In genomic region chr20:13996265-13996664, GRCh38 we compare ENCODE assay signal across 8 cellular contexts. TPM values are rescaled to one million over a fixed set of nuclear protein-coding genes. Genes with fewer than 3 reads are reported as not detected.
DNase-seq lines count a peak whose midpoint lies in the region; ATAC-seq, FAIRE-seq and TF ChIP-seq lines count a peak whose summit lies in the region.

No MANE protein-coding gene starts in this region.

- no peaks in the 10 kb centered on the region for H3K27me3 ChIP-seq in RWPE2 (ENCODE audit: insufficient read depth, poor library complexity, severe bottlenecking)
- no peaks in the 10 kb centered on the region for H3K27me3 ChIP-seq in Karpas-422 (ENCODE audit: low read length)

- peak; percentile 52 for DNase-seq in G401 (ENCODE audit: low spot score)
- no peak for DNase-seq in RWPE2 (ENCODE audit: low spot score)
- no peak for DNase-seq in fibroblast of villous mesenchyme (ENCODE audit: low read depth)
- DNase-seq in pons (ENCODE audit: low spot score): peak; percentile 46
- no peak for DNase-seq in urothelium cell line (ENCODE audit: low spot score)
- DNase-seq in Karpas-422: no peak

- H3K36me3 ChIP-seq in RWPE2 (ENCODE audit: low read depth): no peaks in the 10 kb centered on the region
- H3K36me3 ChIP-seq in Karpas-422 (ENCODE audit: insufficient read depth, low read length): no peaks in the 10 kb centered on the region

- no peak overlapping the region for H2AFZ ChIP-seq in Karpas-422 (ENCODE audit: low read length)

- in situ Hi-C loops in G401 (cut with HindIII; ENCODE audit: low sequenced_read_pairs): no loop called here

- no peak overlapping the region for H3K4me2 ChIP-seq in Karpas-422 (ENCODE audit: low read depth, low read length, poor library complexity, severe bottlenecking)

- TF ChIP-seq CTCF in RWPE2 (IDR thresholded peaks at IDR 0.05; ENCODE audit: poor library complexity, severe bottlenecking) (no peak), fibroblast of villous mesenchyme (IDR thresholded peaks at IDR 0.05; ENCODE audit: insufficient read depth, low read depth, low read length) (no peak)

- H3K27ac ChIP-seq in RWPE2 (ENCODE audit: poor library complexity, severe bottlenecking) (no peak overlapping the region), Karpas-422 (ENCODE audit: low read length) (no peak overlapping the region)

- no peaks in the 10 kb centered on the region for H3K9me2 ChIP-seq in Karpas-422 (replicated peaks; ENCODE audit: insufficient read depth, low read length)

- H3K9me3 ChIP-seq in RWPE2 (ENCODE audit: severe bottlenecking) (peaks cover 6% of the 10 kb centered on the region), Karpas-422 (ENCODE audit: low read length) (peaks cover 4% of the 10 kb centered on the region; the same call in 1 of the 2 replicates)

- H4K20me1 ChIP-seq in Karpas-422 (ENCODE audit: insufficient read depth, low read depth, low read length): no peaks in the 10 kb centered on the region

- no peak for ATAC-seq in RWPE2 (ENCODE audit: low read depth)
- ATAC-seq in GM21447 (IDR thresholded peaks at IDR 0.05; ENCODE audit: unreplicated experiment): no peak
- ATAC-seq in HG03196 (IDR thresholded peaks at IDR 0.05; ENCODE audit: unreplicated experiment): no peak

- H3K4me1 ChIP-seq in RWPE2 (ENCODE audit: insufficient read depth, poor library complexity, severe bottlenecking) (no peaks in the 10 kb centered on the region), Karpas-422 (ENCODE audit: low read length) (no peaks in the 10 kb centered on the region)

- H3K4me3 ChIP-seq in RWPE2 (ENCODE audit: severe bottlenecking): peak overlapping the region; percentile 53
- peak overlapping the region; percentile 55 for H3K4me3 ChIP-seq in fibroblast of villous mesenchyme (ENCODE audit: low read depth, low read length)
- no peak overlapping the region for H3K4me3 ChIP-seq in Karpas-422 (ENCODE audit: low read length)

- no peak for FAIRE-seq in urothelium cell line (lab: Jason Lieb, UNC)

- no peaks in the 10 kb centered on the region for H3K79me2 ChIP-seq in Karpas-422 (ENCODE audit: low read length)

- H3K9ac ChIP-seq in Karpas-422 (ENCODE audit: low read length): no peak overlapping the region

RNA-seq across cellular contexts. Expression of gene MACROD2, which starts 0.9 kb away (rescaled TPM):
- total RNA-seq in G401 (2014; rRNA removed; shearing (Covaris generic)): not detected in 2 replicates
- total RNA-seq in fibroblast of villous mesenchyme: 1.6 and 1.7 TPM in 2 replicates
- 0.04 and 0.15 TPM in 2 replicates for total RNA-seq in Karpas-422 (2014; rRNA removed; shearing (Covaris generic); ENCODE audit: low replicate concordance)

RNA-seq across cellular contexts. Expression of gene SEL1L2, which starts 5.9 kb away (rescaled TPM):
- not detected in 2 replicates for total RNA-seq in G401 (2014; rRNA removed; shearing (Covaris generic))
- not detected in 2 replicates for total RNA-seq in fibroblast of villous mesenchyme
- not detected in 2 replicates for total RNA-seq in Karpas-422 (2014; rRNA removed; shearing (Covaris generic); ENCODE audit: low replicate concordance)

Comparison
In these comparisons a context has a peak if more than half of its experiments do, and no peak if none do; other contexts are left out.
1. DNase-seq: peak in G401 (single experiment) and pons (single experiment); none in RWPE2 (single experiment), fibroblast of villous mesenchyme (single experiment), urothelium cell line (single experiment) and Karpas-422 (single experiment).